Comparison of ENCODE assay signal across 9 cellular contexts in the genomic region with DNA sequence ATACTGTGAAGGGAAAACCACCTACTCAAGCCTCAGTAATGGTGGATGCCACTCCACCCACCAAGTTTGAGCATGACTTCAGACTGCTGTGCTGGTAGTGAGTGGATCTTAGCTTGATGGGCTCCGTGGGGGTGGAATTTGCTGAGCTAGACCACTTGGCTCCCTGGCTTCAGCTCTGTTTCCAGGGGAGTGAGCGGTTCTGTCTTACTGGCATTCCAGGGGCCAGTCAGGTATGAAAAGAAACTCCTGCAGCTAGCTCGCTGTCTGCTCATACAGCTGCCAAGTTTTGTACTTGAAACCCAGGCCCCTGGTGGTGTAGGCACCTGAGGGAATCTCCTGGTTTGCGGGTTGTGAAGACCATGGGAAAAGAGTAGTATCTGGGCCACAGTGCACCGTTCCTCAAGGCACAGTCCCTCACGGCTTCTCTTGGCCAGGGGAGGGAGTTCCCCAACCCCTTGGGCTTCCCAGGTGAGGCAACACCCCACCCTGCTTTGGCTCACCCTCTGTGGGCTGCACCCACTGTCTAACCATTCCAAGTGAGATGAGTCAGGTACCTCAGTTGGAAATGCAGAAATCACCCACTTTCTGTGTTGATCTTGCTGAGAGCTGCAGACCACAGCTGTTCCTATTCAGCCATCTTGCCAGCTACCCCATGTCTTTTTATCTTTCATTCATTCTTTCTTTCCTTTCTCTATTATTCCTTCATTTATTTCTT.
DNase-seq lines count a peak whose midpoint lies in the region; ATAC-seq, FAIRE-seq and TF ChIP-seq lines count a peak whose summit lies in the region.
"Had no signal": no experiment of that assay in that cellular context is flagged by ENCODE, and none has a peak within 500 bp of the region (broad histone marks: within the 10 kb centered on the region; RNA-seq: fewer than 3 reads in every experiment).

No MANE protein-coding gene starts in this region.

- RAD21 ChIA-PET in GM12878 (lab: Charles Lee; ENCODE audit: unreplicated experiment), result interaction anchor here (0.6 to 2.3 kb wide), 11 partner anchors 9 to 260 kb away, joined by 3 to 10 read pairs (median 3); no protein-coding TSS in a partner anchor

- TF ChIP-seq EP300 in GM12878 (IDR thresholded peaks at IDR 0.05; ENCODE audit: borderline replicate concordance in 1 of 2, control insufficient read depth in 1 of 2, low read depth in 2 of 2, low read length in 2 of 2), result no peak

- peaks cover 34% of the 10 kb centered on the region for H3K36me3 Mint-ChIP-seq in WTC11

- no peaks in the 10 kb centered on the region for H3K27me3 ChIP-seq in GM12878 (replicated peaks in 1 of 2; ENCODE audit: control insufficient read depth in 2 of 2, insufficient read depth in 2 of 2, low read length in 1 of 2)
- no peaks in the 10 kb centered on the region for H3K27me3 ChIP-seq in gastrocnemius medialis
- H3K27me3 ChIP-seq: ovary had no signal

- DNase-seq in GM12878 (ENCODE audit: low read depth, low spot score) (peak; percentile 13), gastrocnemius medialis (no peak), WTC11 (ENCODE audit: low spot score) (no peak), NCI-H2029 treated with DMSO at 0.1 percent for 48 hours (lab: John Stamatoyannopoulos, UW) (no peak)
- DNase-seq: ovary had no signal

- no peak overlapping the region for H3K27ac ChIP-seq in GM12878 (ENCODE audit: control insufficient read depth, insufficient read depth)
- H3K27ac ChIP-seq in gastrocnemius medialis, result no peak overlapping the region
- H3K27ac ChIP-seq: ovary had no signal

- POLR2A ChIA-PET in GM12878 (lab: Charles Lee), result interaction anchor here (1.6 to 2.0 kb wide), 2 partner anchors 19 to 58 kb away, joined by 4 to 6 read pairs; no protein-coding TSS in a partner anchor
- POLR2A ChIA-PET in WTC11 (lab: Charles Lee), result no interaction called here

- intact Hi-C loops in GM12878 (cut with micrococcal nuclease; ENCODE audit: unreplicated experiment), result no loop called here
- intact Hi-C loops in gastrocnemius medialis (cut with DNase I; ENCODE audit: low total_unique reads), result no loop called here

- TF ChIP-seq CTCF in GM12878 (IDR thresholded peaks at IDR 0.05 in 2 of 3, conservative IDR thresholded peaks at IDR 0.05 in 1 of 3; ENCODE audit: control insufficient read depth in 2 of 3, extremely low read depth in 1 of 3, insufficient read depth in 1 of 3, low read depth in 3 of 3, low read length in 3 of 3) (no peak), gastrocnemius medialis (IDR thresholded peaks at IDR 0.05 in 4 of 5, conservative IDR thresholded peaks at IDR 0.05 in 1 of 5) (no peak), WTC11 (IDR thresholded peaks at IDR 0.05) (no peak)

- H3K27me3 Mint-ChIP-seq in WTC11 (ENCODE audit: low read depth), result no peaks in the 10 kb centered on the region

- no TSS peak for BruUV-seq in GM12878 (replicated peaks; lab: Mats Ljungman, UMichigan)

- no peak overlapping the region for H2AFZ ChIP-seq in GM12878 (ENCODE audit: control insufficient read depth, low read depth, low read length)

- H3K27ac Mint-ChIP-seq in WTC11, result no peak overlapping the region

- peaks cover 59% of the 10 kb centered on the region for H3K9me3 Mint-ChIP-seq in WTC11

- H3K9me3 ChIP-seq in GM12878 (replicated peaks; ENCODE audit: control insufficient read depth, insufficient read depth, low read length) (no peaks in the 10 kb centered on the region; the same call in 2 of the 3 replicates), gastrocnemius medialis (no peaks in the 10 kb centered on the region)
- H3K9me3 ChIP-seq: ovary had no signal

- no peak overlapping the region for H3K4me2 ChIP-seq in GM12878 (ENCODE audit: control insufficient read depth, insufficient read depth)

- H3K9ac ChIP-seq in GM12878 (ENCODE audit: control insufficient read depth, insufficient read depth, low read length), result no peak overlapping the region

- CTCF ChIA-PET in GM12878 (lab: Yijun Ruan, JAX), result interaction anchor here (1.0 to 1.2 kb wide), 4 partner anchors 8 to 59 kb away, joined by 3 read pairs; no protein-coding TSS in a partner anchor
- CTCF ChIA-PET in WTC11 (lab: Charles Lee), result no interaction called here

- no peaks in the 10 kb centered on the region for H3K4me1 Mint-ChIP-seq in WTC11

- no peak for TF ChIP-seq RAD21 in GM12878 (IDR thresholded peaks at IDR 0.05; ENCODE audit: insufficient read depth, low read depth, low read length)

- SMC1A ChIA-PET in GM12878 (lab: Charles Lee; ENCODE audit: uncharacterized antibody, unreplicated experiment), result interaction anchor here (0.8 to 8.1 kb wide), 13 partner anchors 8 to 104 kb away, joined by 3 to 54 read pairs (median 4); no protein-coding TSS in a partner anchor

- TF ChIP-seq POLR2A in GM12878 (IDR thresholded peaks at IDR 0.05; ENCODE audit: low read depth, low read length) (no peak), gastrocnemius medialis (IDR thresholded peaks at IDR 0.05) (no peak)

- H4K20me1 ChIP-seq in GM12878 (ENCODE audit: control insufficient read depth, insufficient read depth), result no peaks in the 10 kb centered on the region

- H3K79me2 ChIP-seq in GM12878 (ENCODE audit: control insufficient read depth, insufficient read depth, low read length), result no peaks in the 10 kb centered on the region

- in situ Hi-C loops in GM12878 (cut with MboI) (no loop called here), gastrocnemius medialis (cut with MboI; ENCODE audit: low sequenced_read_pairs in 4 of 4) (no loop called here)

- 13% methylated on average over 6 of the region's 6 CpGs for WGBS in GM12878 (ENCODE audit: insufficient coverage, insufficient replicate concordance, low lambda C conversion rate, missing lambda C conversion rate)

- no peaks in the 10 kb centered on the region for H3K4me1 ChIP-seq in GM12878 (ENCODE audit: control insufficient read depth, insufficient read depth, low read length)
- no peaks in the 10 kb centered on the region for H3K4me1 ChIP-seq in gastrocnemius medialis

- H3K36me3 ChIP-seq in GM12878 (ENCODE audit: control insufficient read depth in 2 of 2, insufficient read depth in 2 of 2, low read length in 1 of 2) (no peaks in the 10 kb centered on the region), gastrocnemius medialis (no peaks in the 10 kb centered on the region)
- H3K36me3 ChIP-seq: ovary had no signal

- H3K4me3 Mint-ChIP-seq in WTC11, result no peak overlapping the region

- ATAC-seq in GM18498 (IDR thresholded peaks at IDR 0.05; ENCODE audit: unreplicated experiment), result peak; percentile 47
- peak; percentile 50 for ATAC-seq in GM19467 (IDR thresholded peaks at IDR 0.05; ENCODE audit: unreplicated experiment)
- peak; percentile 52 for ATAC-seq in HG03342 (IDR thresholded peaks at IDR 0.05; ENCODE audit: unreplicated experiment)
- ATAC-seq in GM12878, result peak; percentile 82
- no peak for ATAC-seq in gastrocnemius medialis
- ATAC-seq in WTC11, result no peak
- no peak for ATAC-seq in HG03520 (IDR thresholded peaks at IDR 0.05; ENCODE audit: unreplicated experiment)

- no peak for FAIRE-seq in GM12878 (lab: Jason Lieb, UNC)

- H3K4me3 ChIP-seq in GM12878, result no peak overlapping the region
- H3K4me3 ChIP-seq in gastrocnemius medialis, result no peak overlapping the region
- H3K4me3 ChIP-seq: ovary had no signal

TF ChIP-seq in GM12878, 131 proteins besides CTCF, POLR2A, EP300 and RAD21 (continues in another document):
- TF ChIP-seq, protein P1, sequence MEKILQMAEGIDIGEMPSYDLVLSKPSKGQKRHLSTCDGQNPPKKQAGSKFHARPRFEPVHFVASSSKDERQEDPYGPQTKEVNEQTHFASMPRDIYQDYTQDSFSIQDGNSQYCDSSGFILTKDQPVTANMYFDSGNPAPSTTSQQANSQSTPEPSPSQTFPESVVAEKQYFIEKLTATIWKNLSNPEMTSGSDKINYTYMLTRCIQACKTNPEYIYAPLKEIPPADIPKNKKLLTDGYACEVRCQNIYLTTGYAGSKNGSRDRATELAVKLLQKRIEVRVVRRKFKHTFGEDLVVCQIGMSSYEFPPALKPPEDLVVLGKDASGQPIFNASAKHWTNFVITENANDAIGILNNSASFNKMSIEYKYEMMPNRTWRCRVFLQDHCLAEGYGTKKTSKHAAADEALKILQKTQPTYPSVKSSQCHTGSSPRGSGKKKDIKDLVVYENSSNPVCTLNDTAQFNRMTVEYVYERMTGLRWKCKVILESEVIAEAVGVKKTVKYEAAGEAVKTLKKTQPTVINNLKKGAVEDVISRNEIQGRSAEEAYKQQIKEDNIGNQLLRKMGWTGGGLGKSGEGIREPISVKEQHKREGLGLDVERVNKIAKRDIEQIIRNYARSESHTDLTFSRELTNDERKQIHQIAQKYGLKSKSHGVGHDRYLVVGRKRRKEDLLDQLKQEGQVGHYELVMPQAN (conservative IDR thresholded peaks at IDR 0.05), result no peak
- no peak for TF ChIP-seq MEF2B (IDR thresholded peaks at IDR 0.05; ENCODE audit: partially characterized antibody, poor library complexity, severe bottlenecking)

TF ChIP-seq in WTC11, 78 proteins besides CTCF, POLR2A, EP300 and RAD21 (continues in another document):
- no peak for TF ChIP-seq RORB (CRISPR knock-in tag; IDR thresholded peaks at IDR 0.05)
- TF ChIP-seq, protein P2, sequence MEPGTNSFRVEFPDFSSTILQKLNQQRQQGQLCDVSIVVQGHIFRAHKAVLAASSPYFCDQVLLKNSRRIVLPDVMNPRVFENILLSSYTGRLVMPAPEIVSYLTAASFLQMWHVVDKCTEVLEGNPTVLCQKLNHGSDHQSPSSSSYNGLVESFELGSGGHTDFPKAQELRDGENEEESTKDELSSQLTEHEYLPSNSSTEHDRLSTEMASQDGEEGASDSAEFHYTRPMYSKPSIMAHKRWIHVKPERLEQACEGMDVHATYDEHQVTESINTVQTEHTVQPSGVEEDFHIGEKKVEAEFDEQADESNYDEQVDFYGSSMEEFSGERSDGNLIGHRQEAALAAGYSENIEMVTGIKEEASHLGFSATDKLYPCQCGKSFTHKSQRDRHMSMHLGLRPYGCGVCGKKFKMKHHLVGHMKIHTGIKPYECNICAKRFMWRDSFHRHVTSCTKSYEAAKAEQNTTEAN (CRISPR knock-in tag; IDR thresholded peaks at IDR 0.05), result no peak
- TF ChIP-seq, protein P3, sequence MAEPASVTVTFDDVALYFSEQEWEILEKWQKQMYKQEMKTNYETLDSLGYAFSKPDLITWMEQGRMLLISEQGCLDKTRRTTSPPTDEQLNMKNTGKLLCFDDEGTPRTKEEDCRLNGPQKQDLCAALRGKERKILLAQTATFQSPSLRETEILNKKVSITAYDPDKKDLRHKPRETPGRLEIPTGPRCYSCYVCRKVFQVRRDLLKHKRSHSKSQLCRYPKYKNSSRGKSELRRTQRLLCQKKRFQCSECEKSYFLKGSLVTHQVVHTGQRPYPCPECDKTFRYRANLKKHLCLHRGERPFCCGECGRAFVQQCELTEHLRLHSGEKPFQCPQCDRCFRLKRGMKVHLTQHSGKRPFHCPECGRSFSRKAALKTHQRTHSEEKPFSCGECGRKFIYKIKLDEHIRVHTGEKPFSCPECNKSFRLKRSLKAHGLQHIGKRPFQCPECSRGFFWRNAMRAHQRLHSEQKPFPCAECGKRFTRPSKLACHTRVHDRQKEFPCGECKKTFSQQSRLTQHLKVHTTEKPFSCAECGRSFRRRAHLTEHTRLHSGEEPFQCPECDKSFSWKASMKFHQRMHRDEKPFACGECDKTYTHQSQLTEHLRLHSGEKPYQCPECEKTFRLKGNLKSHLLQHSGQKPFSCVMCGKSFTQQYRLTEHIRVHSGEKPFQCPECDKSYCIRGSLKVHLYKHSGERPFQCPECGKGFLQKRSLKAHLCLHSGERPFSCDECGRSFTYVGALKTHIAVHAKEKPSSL (CRISPR knock-in tag; conservative IDR thresholded peaks at IDR 0.05), result no peak

Comparison
In these comparisons a context has a peak if more than half of its experiments do, and no peak if none do; other contexts are left out.
1. ATAC-seq: peak in GM18498 (single experiment), GM19467 (single experiment), HG03342 (single experiment) and GM12878 (single experiment); none in gastrocnemius medialis (0 of 2), WTC11 (single experiment) and HG03520 (single experiment).